ENCODE assay signal across 8 cellular contexts in the genomic region with DNA sequence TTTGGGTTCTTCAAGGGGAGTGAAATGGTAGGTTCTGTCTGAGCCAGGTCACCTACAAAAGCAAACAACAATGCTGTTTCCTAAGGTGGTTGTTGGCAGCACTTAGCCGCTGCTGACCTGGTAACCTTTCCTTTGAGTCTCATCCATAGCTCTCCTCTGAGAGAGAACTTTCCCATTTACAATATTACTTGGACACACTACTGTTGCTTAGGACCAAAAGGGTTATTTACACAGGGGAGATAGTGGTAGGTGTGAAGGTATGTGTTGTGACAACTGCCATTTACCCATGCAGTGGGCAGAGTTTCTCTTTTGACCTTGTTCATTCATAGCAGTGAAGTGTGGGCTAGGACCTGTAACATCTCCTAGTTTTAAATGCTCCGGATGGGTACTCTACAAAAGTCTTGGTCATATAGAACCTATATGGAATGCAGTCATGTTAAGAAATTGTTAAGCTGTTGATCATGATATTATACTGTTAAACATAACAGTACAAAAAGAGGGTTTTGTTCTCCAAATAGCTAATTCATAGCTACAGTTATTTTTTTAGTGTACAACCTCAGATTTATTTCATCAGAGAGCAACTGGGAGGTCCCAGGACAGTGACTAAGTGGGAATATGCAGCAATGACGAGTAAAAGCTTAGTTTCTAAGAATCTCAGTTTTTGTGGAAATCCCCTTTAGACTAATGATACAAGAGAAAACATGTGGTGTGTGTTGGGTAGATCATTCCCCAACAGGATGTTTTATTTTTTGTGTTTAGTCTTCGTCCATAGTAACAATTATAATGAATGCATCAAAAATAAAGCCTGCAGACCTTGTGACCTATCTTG.
A peak's percentile ranks its signal among the peaks of the same experiment; 100 is the strongest.
DNase-seq lines count a peak whose midpoint lies in the region; ATAC-seq, FAIRE-seq and TF ChIP-seq lines count a peak whose summit lies in the region.

No MANE protein-coding gene starts in this region.

- H3K79me2 ChIP-seq in OCI-LY7 (ENCODE audit: insufficient read depth, low read depth, low read length), result no peaks in the 10 kb centered on the region

- no peak for TF ChIP-seq EP300 in sigmoid colon (IDR thresholded peaks at IDR 0.05)

- ATAC-seq in GM19025 (IDR thresholded peaks at IDR 0.05; ENCODE audit: low read depth, unreplicated experiment) (peak; percentile 54), HG03565 (IDR thresholded peaks at IDR 0.05; ENCODE audit: unreplicated experiment) (peak; percentile 57)

- no peaks in the 10 kb centered on the region for H3K27me3 ChIP-seq in sigmoid colon

- no peaks in the 10 kb centered on the region for H3K36me3 ChIP-seq in sigmoid colon
- H3K36me3 ChIP-seq in OCI-LY7 (ENCODE audit: insufficient read depth, low read length), result no peaks in the 10 kb centered on the region

- H3K4me2 ChIP-seq in OCI-LY7 (ENCODE audit: low read length), result no peak overlapping the region

- POLR2A ChIA-PET in OCI-LY7 (lab: Charles Lee), result interaction anchor here (0.5 to 0.6 kb wide), 3 partner anchors 12 to 298 kb away, joined by 3 to 6 read pairs (median 3); no protein-coding TSS in a partner anchor

- no peak for FAIRE-seq in frontal cortex (lab: Jason Lieb, UNC)

- WGBS in sigmoid colon, 2 donors, result 68 to 83% methylated on average over 4 of the region's 4 CpGs

- TF ChIP-seq POLR2A in sigmoid colon (IDR thresholded peaks at IDR 0.05), result no peak

- no peaks in the 10 kb centered on the region for H3K9me3 ChIP-seq in sigmoid colon
- H3K9me3 ChIP-seq in OCI-LY7 (ENCODE audit: low read length), result no peaks in the 10 kb centered on the region

- no peak for TF ChIP-seq CTCF in epithelial cell of proximal tubule (conservative IDR thresholded peaks at IDR 0.05; ENCODE audit: low read depth, low read length)
- no peak for TF ChIP-seq CTCF in sigmoid colon (IDR thresholded peaks at IDR 0.05)
- TF ChIP-seq CTCF in OCI-LY7 (conservative IDR thresholded peaks at IDR 0.05; ENCODE audit: low read length), result no peak

- peak; percentile 83 for DNase-seq in epithelial cell of proximal tubule (ENCODE audit: low read depth)
- DNase-seq in sigmoid colon, result no peak
- DNase-seq in OCI-LY7 (ENCODE audit: low spot score), result no peak
- no peak for DNase-seq in NCI-H510A treated with DMSO at 0.1 percent for 48 hours (lab: John Stamatoyannopoulos, UW)
- no peak for DNase-seq in frontal cortex (ENCODE audit: low spot score in 2 of 2)
- DNase-seq in NCI-H748 (lab: John Stamatoyannopoulos, UW; ENCODE audit: unreplicated experiment), result no peak

- no peaks in the 10 kb centered on the region for H3K9me2 ChIP-seq in OCI-LY7 (ENCODE audit: insufficient read depth, low read length)

- H2AFZ ChIP-seq in OCI-LY7 (ENCODE audit: low read length), result no peak overlapping the region

- CTCF ChIA-PET in OCI-LY7 (lab: Charles Lee; ENCODE audit: unreplicated experiment), result no interaction called here

- H4K20me1 ChIP-seq in OCI-LY7 (ENCODE audit: insufficient read depth, low read length), result no peaks in the 10 kb centered on the region

- H3K27ac ChIP-seq in sigmoid colon (peak overlapping the region; percentile 3 to 58 (median 28)), OCI-LY7 (ENCODE audit: low read depth, low read length, poor library complexity, severe bottlenecking) (no peak overlapping the region)

- intact Hi-C loops in sigmoid colon (cut with DNase I) (no loop called here), OCI-LY7 (cut with micrococcal nuclease; ENCODE audit: unreplicated experiment) (no loop called here)

- H3K4me1 ChIP-seq in sigmoid colon (peaks cover 0 to 24% (median 22%) of the 10 kb centered on the region in 4 donors), OCI-LY7 (ENCODE audit: insufficient read depth, low read length, poor library complexity, severe bottlenecking) (no peaks in the 10 kb centered on the region)

- H3K4me3 ChIP-seq in epithelial cell of proximal tubule (ENCODE audit: low read depth, low read length) (no peak overlapping the region), sigmoid colon (no peak overlapping the region), OCI-LY7 (ENCODE audit: low read depth, low read length, poor library complexity, severe bottlenecking) (no peak overlapping the region)

- BruUV-seq in OCI-LY7 (replicated peaks; lab: Mats Ljungman, UMichigan), result no TSS peak
